In the genomic region with DNA sequence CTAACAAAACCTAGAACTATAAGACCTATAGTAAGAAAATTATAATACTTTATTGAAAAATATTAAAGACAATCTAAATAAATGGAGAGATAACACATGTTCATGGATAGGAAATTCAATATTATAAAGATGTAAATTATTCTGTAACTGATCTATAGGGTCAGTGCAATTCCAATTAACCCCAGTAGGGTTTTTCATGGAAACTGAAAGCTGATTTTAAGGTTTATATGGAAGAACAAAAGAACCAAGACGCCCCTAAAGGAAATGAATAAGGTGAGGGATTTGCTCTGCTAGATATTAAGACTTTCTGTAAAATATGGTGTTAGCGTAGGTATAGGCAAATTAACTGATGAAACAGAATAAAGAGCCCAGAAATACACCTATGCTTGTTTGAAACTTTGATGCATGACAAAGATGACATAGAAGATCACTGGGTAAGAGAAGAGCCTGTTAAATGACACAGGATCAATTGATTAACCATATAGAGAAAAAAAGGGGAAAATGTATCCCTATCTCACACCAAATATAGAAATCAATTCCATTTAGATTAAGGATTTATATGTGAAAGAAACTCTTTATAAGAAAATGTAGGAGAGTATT, we compare ENCODE assay signal across 14 cellular contexts. TPM values are rescaled to one million over a fixed set of nuclear protein-coding genes. Genes with fewer than 3 reads are reported as not detected.
DNase-seq lines count a peak whose midpoint lies in the region; ATAC-seq and TF ChIP-seq lines count a peak whose summit lies in the region.
"Had no signal": no experiment of that assay in that cellular context is flagged by ENCODE, and none has a peak within 500 bp of the region (broad histone marks: within the 10 kb centered on the region; RNA-seq: fewer than 3 reads in every experiment).

No MANE protein-coding gene starts in this region.

- TF ChIP-seq POLR2A in uterus (IDR thresholded peaks at IDR 0.05) = no peak

- peak in 1 of 2 experiments; percentile 46; a peak in 2 of 4 replicates for TF ChIP-seq CTCF in GM23338 (conservative IDR thresholded peaks at IDR 0.05; ENCODE audit: low read depth in 2 of 2)
- no peak for TF ChIP-seq CTCF in uterus (IDR thresholded peaks at IDR 0.05)

- no peak overlapping the region for H2AFZ ChIP-seq in GM23338

- H3K27ac ChIP-seq in GM23338 (ENCODE audit: low read depth) (no peak overlapping the region), uterus (peak overlapping the region in 1 of 2 donors; percentile 63)
- H3K27ac ChIP-seq: suprapubic skin had no signal

- no peaks in the 10 kb centered on the region for H3K36me3 Mint-ChIP-seq in GM23338 (ENCODE audit: low read depth)
- peaks cover 7% of the 10 kb centered on the region for H3K36me3 Mint-ChIP-seq in activated naive CD8-positive, alpha-beta T cell
- no peaks in the 10 kb centered on the region for H3K36me3 Mint-ChIP-seq in natural killer cell treated with Interleukin-12 subunit alpha and Interleukin-12 subunit beta and Interleukin-15 and Interleukin-18, amount 100 ng/mL, for 72 hours

- H3K27me3 Mint-ChIP-seq in GM23338 (ENCODE audit: insufficient read depth, low read depth, poor library complexity) = peaks cover 10% of the 10 kb centered on the region
- H3K27me3 Mint-ChIP-seq in activated naive CD8-positive, alpha-beta T cell = no peaks in the 10 kb centered on the region
- H3K27me3 Mint-ChIP-seq in natural killer cell treated with Interleukin-12 subunit alpha and Interleukin-12 subunit beta and Interleukin-15 and Interleukin-18, amount 100 ng/mL, for 72 hours = no peaks in the 10 kb centered on the region

- no peaks in the 10 kb centered on the region for H3K27me3 ChIP-seq in GM23338 (ENCODE audit: insufficient read depth)
- no peaks in the 10 kb centered on the region for H3K27me3 ChIP-seq in uterus
- H3K27me3 ChIP-seq: suprapubic skin had no signal

- ATAC-seq in GM23338 (no peak), GM18867 (IDR thresholded peaks at IDR 0.05; ENCODE audit: unreplicated experiment) (no peak)
- ATAC-seq in natural killer cell treated with Interleukin-12 subunit alpha and Interleukin-12 subunit beta and Interleukin-15 and Interleukin-18, amount 100 ng/mL, for 72 hours = no peak
- ATAC-seq: esophagus mucosa had no signal

- H4K20me1 ChIP-seq in GM23338 (replicated peaks; ENCODE audit: insufficient read depth) = no peaks in the 10 kb centered on the region

- H3K4me1 ChIP-seq in GM23338 (ENCODE audit: insufficient read depth) (peaks cover 3% of the 10 kb centered on the region; the same call in 1 of the 2 replicates), uterus (no peaks in the 10 kb centered on the region)

- H3K79me2 ChIP-seq in GM23338 (replicated peaks; ENCODE audit: insufficient read depth) = no peaks in the 10 kb centered on the region

- H3K4me3 ChIP-seq in GM23338 (no peak overlapping the region), uterus (no peak overlapping the region)
- H3K4me3 ChIP-seq: suprapubic skin had no signal

- H3K4me1 Mint-ChIP-seq in GM23338 = peaks cover 8% of the 10 kb centered on the region
- peaks cover 80% of the 10 kb centered on the region for H3K4me1 Mint-ChIP-seq in activated naive CD8-positive, alpha-beta T cell (ENCODE audit: low read depth)
- peaks cover 46 to 64% of the 10 kb centered on the region in 2 donors for H3K4me1 Mint-ChIP-seq in natural killer cell treated with Interleukin-12 subunit alpha and Interleukin-12 subunit beta and Interleukin-15 and Interleukin-18, amount 100 ng/mL, for 72 hours (ENCODE audit: low read depth in 2 of 2)

- H3K4me3 Mint-ChIP-seq in GM23338 = no peak overlapping the region
- H3K4me3 Mint-ChIP-seq in activated naive CD8-positive, alpha-beta T cell = peak overlapping the region; percentile 96
- H3K4me3 Mint-ChIP-seq in natural killer cell treated with Interleukin-12 subunit alpha and Interleukin-12 subunit beta and Interleukin-15 and Interleukin-18, amount 100 ng/mL, for 72 hours = peak overlapping the region; percentile 83

- H3K36me3 ChIP-seq in GM23338 (ENCODE audit: insufficient read depth) = no peaks in the 10 kb centered on the region
- H3K36me3 ChIP-seq in uterus = no peaks in the 10 kb centered on the region
- H3K36me3 ChIP-seq: suprapubic skin had no signal

- H3K9me3 Mint-ChIP-seq in GM23338 = no peaks in the 10 kb centered on the region
- H3K9me3 Mint-ChIP-seq in activated naive CD8-positive, alpha-beta T cell (ENCODE audit: low read depth) = no peaks in the 10 kb centered on the region
- H3K9me3 Mint-ChIP-seq in natural killer cell treated with Interleukin-12 subunit alpha and Interleukin-12 subunit beta and Interleukin-15 and Interleukin-18, amount 100 ng/mL, for 72 hours = no peaks in the 10 kb centered on the region

- intact Hi-C loops in uterus (cut with DNase I; ENCODE audit: low total_unique reads) = no loop called here

- DNase-seq in DMS 273 (lab: John Stamatoyannopoulos, UW; ENCODE audit: unreplicated experiment) = peak; percentile 16
- DNase-seq in DMS 273 treated with DMSO at 0.1 percent for 48 hours (lab: John Stamatoyannopoulos, UW) = no peak
- peak; percentile 27 for DNase-seq in GM23338 (ENCODE audit: low spot score)
- DNase-seq in natural killer cell treated with Interleukin-12 subunit alpha and Interleukin-12 subunit beta and Interleukin-15 and Interleukin-18, amount 100 ng/mL, for 72 hours (ENCODE audit: low spot score) = no peak
- no peak for DNase-seq in AG20443 (ENCODE audit: low spot score)
- DNase-seq in uterus = no peak
- DNase-seq: 8988T; activated effector memory CD4-positive, alpha-beta T cell treated with Interleukin-2 at 50 U/mL for 16 hours; SHP77 treated with DMSO at 0.1 percent for 48 hours; stimulated activated CD4-positive, alpha-beta T cell treated with anti-CD3 and anti-CD28 coated beads, Interleukin-12 subunit alpha, Interleukin-12 subunit beta, amount 100 ng/mL, for 4 hours had no signal

- H3F3A ChIP-seq in GM23338 (replicated peaks; ENCODE audit: low read depth) = no peaks in the 10 kb centered on the region

- no peaks in the 10 kb centered on the region for H3K9me2 ChIP-seq in GM23338 (ENCODE audit: insufficient read depth)

- no peaks in the 10 kb centered on the region for H3K9me3 ChIP-seq in uterus
- H3K9me3 ChIP-seq: suprapubic skin had no signal

- H3K27ac Mint-ChIP-seq in GM23338 = no peak overlapping the region
- peak overlapping the region; percentile 92 for H3K27ac Mint-ChIP-seq in activated naive CD8-positive, alpha-beta T cell
- H3K27ac Mint-ChIP-seq in natural killer cell treated with Interleukin-12 subunit alpha and Interleukin-12 subunit beta and Interleukin-15 and Interleukin-18, amount 100 ng/mL, for 72 hours = peak overlapping the region; percentile 99 to 100

- H3K4me2 ChIP-seq in GM23338 = no peak overlapping the region

TF ChIP-seq in GM23338, 12 proteins besides CTCF, POLR2A, EP300 and RAD21 (continues in another document):
- TF ChIP-seq EZH2 (IDR thresholded peaks at IDR 0.05; ENCODE audit: low read depth, unreplicated experiment) = no peak
- TF ChIP-seq JUNB (IDR thresholded peaks at IDR 0.05; ENCODE audit: unreplicated experiment) = no peak
- no peak for TF ChIP-seq ZNF331 (CRISPR knock-in tag; IDR thresholded peaks at IDR 0.05; ENCODE audit: low read depth)
- no peak for TF ChIP-seq STAT1 (IDR thresholded peaks at IDR 0.05; ENCODE audit: unreplicated experiment)

RNA-seq across cellular contexts. Expression of gene ICAM2, which starts 3.0 kb away (rescaled TPM):
- 0.31 and 0.58 TPM in 2 replicates for total RNA-seq in GM23338 (2014; rRNA removed; shearing (Covaris generic))
- polyA plus RNA-seq in GM23338 (2016; fragmentation: Nextera tagmentation; extraction: Ambion mirVana) = 0.57 and 0.86 TPM in 2 replicates
- total RNA-seq in natural killer cell treated with Interleukin-12 subunit alpha and Interleukin-12 subunit beta and Interleukin-15 and Interleukin-18, amount 100 ng/mL, for 72 hours = 10 to 100 TPM; 14.1 to 20.7 TPM
- 100 to 1,000 TPM in 1 of 4 donors, 10 to 100 TPM in 3; 20.6 to 108 (median 42.4) TPM for total RNA-seq in uterus

RNA-seq across cellular contexts. Expression of gene PRR29, which starts 19.3 kb away (rescaled TPM):
- 0.74 and 1.3 TPM in 2 replicates for total RNA-seq in GM23338 (2014; rRNA removed; shearing (Covaris generic))
- polyA plus RNA-seq in GM23338 (2016; fragmentation: Nextera tagmentation; extraction: Ambion mirVana) = 0.24 and 0.66 TPM in 2 replicates
- 1 to 10 TPM in 1 of 2 donors, under 1 TPM in 1; 0.50 to 1.0 TPM for total RNA-seq in natural killer cell treated with Interleukin-12 subunit alpha and Interleukin-12 subunit beta and Interleukin-15 and Interleukin-18, amount 100 ng/mL, for 72 hours
- total RNA-seq in uterus = 1 to 10 TPM in 2 of 4 donors, under 1 TPM in 1, not detected in 1; 0.29 to 2.8 (median 1.5) TPM
- total RNA-seq: esophagus mucosa had no signal

RNA-seq across cellular contexts. Expression of gene SCN4A, which starts 44.8 kb away (rescaled TPM):
- 7.9 and 8.5 TPM in 2 replicates for total RNA-seq in GM23338 (2014; rRNA removed; shearing (Covaris generic))
- 2.3 and 2.5 TPM in 2 replicates for polyA plus RNA-seq in GM23338 (2016; fragmentation: Nextera tagmentation; extraction: Ambion mirVana)
- under 1 TPM in 1 of 2 donors, not detected in 1; 0.08 TPM for total RNA-seq in natural killer cell treated with Interleukin-12 subunit alpha and Interleukin-12 subunit beta and Interleukin-15 and Interleukin-18, amount 100 ng/mL, for 72 hours
- total RNA-seq in uterus = under 1 TPM in 2 of 4 donors, not detected in 2; 0.14 to 0.24 TPM

Comparison
In these comparisons a context has a peak if more than half of its experiments do, and no peak if none do; other contexts are left out.
1. DNase-seq: peak in DMS 273 (single experiment) and GM23338 (single experiment); none in DMS 273 treated with DMSO at 0.1 percent for 48 hours (single experiment), natural killer cell treated with Interleukin-12 subunit alpha and Interleukin-12 subunit beta and Interleukin-15 and Interleukin-18, amount 100 ng/mL, for 72 hours (single experiment), AG20443 (single experiment) and uterus (0 of 2).